ENCODE assay signal across 1 cellular context in the genomic region with DNA sequence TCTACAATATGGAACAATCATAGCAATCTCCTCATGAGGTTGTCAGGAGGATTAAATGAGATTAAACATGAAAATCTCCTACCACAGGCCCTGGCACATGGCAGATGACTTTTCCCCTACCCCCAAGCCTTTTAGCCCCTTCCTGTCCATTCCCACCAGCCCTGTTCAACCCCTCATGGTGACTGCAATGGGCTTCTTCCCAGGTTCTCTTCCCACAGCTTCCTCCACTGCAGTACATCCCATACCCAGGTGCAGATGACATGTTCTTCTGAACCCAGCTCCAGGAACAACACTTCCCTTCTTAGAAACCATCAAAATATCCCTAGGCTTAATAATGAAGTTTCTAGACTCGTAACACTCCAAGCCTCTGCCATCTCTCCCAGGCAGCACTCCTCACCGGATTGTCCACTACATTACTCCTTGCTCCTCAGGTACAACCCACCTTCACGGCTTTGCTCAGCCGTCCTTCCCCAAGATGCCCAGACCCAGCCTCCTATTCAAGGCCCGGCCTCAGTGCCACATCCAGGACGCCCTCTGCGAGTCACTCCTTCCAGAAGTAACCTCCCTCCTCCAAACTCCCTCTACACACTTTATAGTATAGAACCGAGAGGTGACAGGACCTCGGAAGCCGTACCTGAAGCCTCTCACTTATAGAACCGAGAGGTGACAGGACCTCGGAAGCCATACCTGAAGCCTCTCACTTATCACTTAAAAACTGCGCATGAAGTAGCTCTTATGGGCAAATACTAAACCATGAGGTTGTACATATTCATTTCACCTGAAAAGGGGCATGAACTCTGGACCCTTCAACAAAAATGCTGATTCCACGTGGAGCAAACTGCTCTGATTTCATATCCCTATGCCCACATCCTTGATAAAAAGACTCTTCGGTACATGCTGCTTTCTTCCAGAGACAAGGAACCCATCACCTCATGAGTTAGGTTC.
TF ChIP-seq lines count a peak whose summit lies in the region.

No MANE protein-coding gene starts in this region.

TF ChIP-seq in HepG2, 621 proteins besides CTCF, POLR2A, EP300 and RAD21:
- TF ChIP-seq, protein P1, sequence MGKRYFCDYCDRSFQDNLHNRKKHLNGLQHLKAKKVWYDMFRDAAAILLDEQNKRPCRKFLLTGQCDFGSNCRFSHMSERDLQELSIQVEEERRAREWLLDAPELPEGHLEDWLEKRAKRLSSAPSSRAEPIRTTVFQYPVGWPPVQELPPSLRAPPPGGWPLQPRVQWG (CRISPR knock-in tag; IDR thresholded peaks at IDR 0.05; ENCODE audit: borderline replicate concordance, low read depth), result no peak
- TF ChIP-seq ZNF75D (CRISPR knock-in tag; IDR thresholded peaks at IDR 0.05; ENCODE audit: borderline replicate concordance) (no peak), KLF11 (CRISPR knock-in tag; IDR thresholded peaks at IDR 0.05) (no peak), MLX (CRISPR knock-in tag; IDR thresholded peaks at IDR 0.05) (no peak), ZNF576 (CRISPR knock-in tag; IDR thresholded peaks at IDR 0.05) (no peak)
